9 cellular contexts compared by ENCODE assay signal in the genomic region with DNA sequence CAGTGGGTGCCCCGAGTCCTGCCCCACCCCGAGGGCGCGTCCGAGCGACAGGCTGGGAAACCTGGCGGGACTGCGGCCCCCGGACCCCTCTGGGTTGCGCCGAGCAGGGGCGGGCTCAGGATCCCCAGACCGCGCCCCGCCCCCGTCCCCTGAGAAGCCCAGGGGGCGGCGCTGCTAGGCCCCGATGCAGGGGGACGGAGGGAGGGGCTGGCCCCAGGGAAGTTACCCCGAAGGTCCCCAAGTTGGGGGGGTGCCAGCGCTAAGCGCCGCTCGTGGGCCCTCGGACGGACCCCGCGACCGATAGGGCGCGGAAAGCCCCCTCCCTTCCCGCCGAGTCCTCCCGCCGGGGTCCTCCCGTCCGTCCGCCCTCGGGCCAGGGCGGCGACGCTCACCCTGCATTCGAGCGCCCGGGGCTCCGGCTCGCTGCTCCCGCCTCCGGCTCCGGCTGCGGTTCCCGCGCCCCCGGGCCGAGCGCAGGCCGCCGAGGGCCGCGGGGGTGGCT. TPM values are rescaled to one million over a fixed set of nuclear protein-coding genes. Genes with fewer than 3 reads are reported as not detected.
DNase-seq lines count a peak whose midpoint lies in the region; ATAC-seq lines count a peak whose summit lies in the region.
"Had no signal": no experiment of that assay in that cellular context is flagged by ENCODE, and none has a peak within 500 bp of the region (broad histone marks: within the 10 kb centered on the region; RNA-seq: fewer than 3 reads in every experiment).

No MANE protein-coding gene starts in this region.

- peaks cover 3 to 16% of the 10 kb centered on the region in 2 donors for H3K4me1 ChIP-seq in mucosa of rectum (ENCODE audit: control insufficient read depth in 2 of 2, insufficient read depth in 2 of 2, low read length in 2 of 2)

- DNase-seq in NCI-H1417 (lab: John Stamatoyannopoulos, UW) = peak in 2 of 3 experiments; percentile 55 to 59
- no peak for DNase-seq in NCI-H1417 treated with DMSO at 0.1 percent for 48 hours (lab: John Stamatoyannopoulos, UW)
- DNase-seq in LHCN-M2 (ENCODE audit: low read depth) = peak; percentile 42
- peak; percentile 24 for DNase-seq in dermis blood vessel endothelial cell
- DNase-seq in medulla oblongata (ENCODE audit: extremely low spot score) = no peak
- DNase-seq in COLO829 (ENCODE audit: low spot score) = no peak

- H3K4me3 ChIP-seq in mucosa of rectum (ENCODE audit: low read length in 2 of 2) = peak overlapping the region; percentile 52 to 57

- peaks cover 0 to 8% of the 10 kb centered on the region in 2 donors for H3K36me3 ChIP-seq in mucosa of rectum (ENCODE audit: control insufficient read depth in 2 of 2, insufficient read depth in 2 of 2, low read length in 2 of 2)

- no peaks in the 10 kb centered on the region for H3K9me3 ChIP-seq in mucosa of rectum (ENCODE audit: control insufficient read depth in 2 of 2, low read length in 2 of 2)

- peaks cover 0 to 4% of the 10 kb centered on the region in 2 donors for H3K27me3 ChIP-seq in mucosa of rectum (ENCODE audit: control insufficient read depth in 2 of 2, insufficient read depth in 2 of 2, low read length in 2 of 2)

- peak overlapping the region in 1 of 2 donors; percentile 64 for H3K9ac ChIP-seq in mucosa of rectum (ENCODE audit: low read depth in 1 of 2, low read length in 2 of 2)

- H3K27ac ChIP-seq in mucosa of rectum (ENCODE audit: low read depth in 2 of 2, low read length in 2 of 2) = peak overlapping the region; percentile 42 to 52
- H3K27ac ChIP-seq: C4-2B had no signal

- ATAC-seq in GM18873 (IDR thresholded peaks at IDR 0.05; ENCODE audit: low FRiP score, unreplicated experiment) = no peak

RNA-seq across cellular contexts. Expression of gene GPR153, which starts 0.4 kb away (rescaled TPM):
- total RNA-seq in LHCN-M2 (2014; rRNA removed) (38.2 and 43.0 TPM in 2 replicates), dermis blood vessel endothelial cell (2.2 and 2.8 TPM in 2 replicates)
- 11.8 TPM for polyA plus RNA-seq in LHCN-M2 (2012)

RNA-seq across cellular contexts. Expression of gene HES3, which starts 16.5 kb away (rescaled TPM):
- not detected in 2 replicates for total RNA-seq in LHCN-M2 (2014; rRNA removed)
- polyA plus RNA-seq in LHCN-M2 (2012) = not detected
- not detected in 2 replicates for total RNA-seq in dermis blood vessel endothelial cell

RNA-seq across cellular contexts. Expression of gene ICMT, which starts 24.7 kb away (rescaled TPM):
- total RNA-seq in LHCN-M2 (2014; rRNA removed) = 135 and 145 TPM in 2 replicates
- 49.4 TPM for polyA plus RNA-seq in LHCN-M2 (2012)
- total RNA-seq in dermis blood vessel endothelial cell = 81.7 and 121 TPM in 2 replicates

RNA-seq across cellular contexts. Expression of gene RNF207, which starts 54.6 kb away (rescaled TPM):
- total RNA-seq in LHCN-M2 (2014; rRNA removed) = 1.0 and 1.3 TPM in 2 replicates
- polyA plus RNA-seq in LHCN-M2 (2012) = 0.33 TPM
- 3.4 and 37.6 TPM in 2 replicates for total RNA-seq in dermis blood vessel endothelial cell

Comparison
In these comparisons a context has a peak if more than half of its experiments do, and no peak if none do; other contexts are left out.
1. DNase-seq: peak in NCI-H1417 (2 of 3), LHCN-M2 (single experiment) and dermis blood vessel endothelial cell (single experiment); none in NCI-H1417 treated with DMSO at 0.1 percent for 48 hours (single experiment), medulla oblongata (single experiment) and COLO829 (single experiment).
2. RNA of gene GPR153, which starts 0.4 kb away (total RNA-seq): 38.2 to 43.0 TPM in LHCN-M2; 2.2 to 2.8 TPM in dermis blood vessel endothelial cell; every median in the first group is over 10 times any median in the second.